In genomic region chr1:23854568-23854967, GRCh38 we compare ENCODE assay signal across 11 cellular contexts. TPM values are rescaled to one million over a fixed set of nuclear protein-coding genes. Genes with fewer than 3 reads are reported as not detected.
DNase-seq lines count a peak whose midpoint lies in the region; ATAC-seq and TF ChIP-seq lines count a peak whose summit lies in the region.
"Had no signal": no experiment of that assay in that cellular context is flagged by ENCODE, and none has a peak within 500 bp of the region (broad histone marks: within the 10 kb centered on the region; RNA-seq: fewer than 3 reads in every experiment).

No MANE protein-coding gene starts in this region.

- intact Hi-C loops in lower lobe of right lung (cut with DNase I), result no loop called here

- no peak overlapping the region for H2BK120ac ChIP-seq in mesenchymal stem cell (ENCODE audit: low read depth, low read length)

- no peak overlapping the region for H2AK5ac ChIP-seq in mesenchymal stem cell (ENCODE audit: low read length, severe bottlenecking)

- no peak overlapping the region for H3K9ac ChIP-seq in mesenchymal stem cell (ENCODE audit: low read length)

- H3K4me1 Mint-ChIP-seq in activated T-helper 17 cell treated with anti-CD3 and anti-CD28 coated beads, Interleukin-2, amount 50 U/mL, for 72 hours, result no peaks in the 10 kb centered on the region

- peaks cover 35% of the 10 kb centered on the region for H3K36me3 Mint-ChIP-seq in activated T-helper 17 cell treated with anti-CD3 and anti-CD28 coated beads, Interleukin-2, amount 50 U/mL, for 72 hours (ENCODE audit: low read depth)

- H3K79me1 ChIP-seq in mesenchymal stem cell (replicated peaks; ENCODE audit: low read length, poor library complexity, severe bottlenecking), result no peaks in the 10 kb centered on the region

- H3K18ac ChIP-seq in mesenchymal stem cell (ENCODE audit: low read depth in 1 of 2, low read length in 2 of 2), result no peak overlapping the region

- H3K4me1 ChIP-seq in mesenchymal stem cell (ENCODE audit: control insufficient read depth, insufficient read depth, low read depth, low read length) (no peaks in the 10 kb centered on the region), lower lobe of right lung (no peaks in the 10 kb centered on the region)

- H3K4me3 ChIP-seq in mesenchymal stem cell (ENCODE audit: insufficient read depth in 1 of 2, low read depth in 1 of 2, low read length in 2 of 2) (no peak overlapping the region), lower lobe of right lung (no peak overlapping the region)

- no peak overlapping the region for H3K4me3 Mint-ChIP-seq in activated T-helper 17 cell treated with anti-CD3 and anti-CD28 coated beads, Interleukin-2, amount 50 U/mL, for 72 hours

- no CpG with 5 or more reads among the region's 2 CpGs for WGBS in mesenchymal stem cell

- no peak overlapping the region for H3K23ac ChIP-seq in mesenchymal stem cell (ENCODE audit: low read length in 2 of 2)

- no peak overlapping the region for H4K8ac ChIP-seq in mesenchymal stem cell (ENCODE audit: low read length)

- no peaks in the 10 kb centered on the region for H3K27me3 ChIP-seq in mesenchymal stem cell (ENCODE audit: control insufficient read depth in 1 of 2, insufficient read depth in 1 of 2, low read length in 2 of 2)
- no peaks in the 10 kb centered on the region for H3K27me3 ChIP-seq in lower lobe of right lung (ENCODE audit: low read depth)

- H3K9me3 Mint-ChIP-seq in activated T-helper 17 cell treated with anti-CD3 and anti-CD28 coated beads, Interleukin-2, amount 50 U/mL, for 72 hours, result no peaks in the 10 kb centered on the region

- ATAC-seq in activated T-helper 17 cell treated with anti-CD3 and anti-CD28 coated beads, Interleukin-2, amount 50 U/mL, for 72 hours (replicated peaks), result no peak
- ATAC-seq in lower lobe of right lung (no peak), HG03457 (IDR thresholded peaks at IDR 0.05; ENCODE audit: unreplicated experiment) (no peak)

- no peak overlapping the region for H2BK12ac ChIP-seq in mesenchymal stem cell (ENCODE audit: low read length in 2 of 2)

- no peak overlapping the region for H3K4ac ChIP-seq in mesenchymal stem cell (ENCODE audit: low read depth in 1 of 2, low read length in 2 of 2)

- no peak overlapping the region for H4K91ac ChIP-seq in mesenchymal stem cell (ENCODE audit: low read length)

- H3K27ac Mint-ChIP-seq in activated T-helper 17 cell treated with anti-CD3 and anti-CD28 coated beads, Interleukin-2, amount 50 U/mL, for 72 hours, result peak overlapping the region; percentile 0

- H2BK5ac ChIP-seq in mesenchymal stem cell (ENCODE audit: low read depth, low read length, poor library complexity, severe bottlenecking), result no peak overlapping the region

- no peaks in the 10 kb centered on the region for H3K27me3 Mint-ChIP-seq in activated T-helper 17 cell treated with anti-CD3 and anti-CD28 coated beads, Interleukin-2, amount 50 U/mL, for 72 hours

- no peak overlapping the region for H2AFZ ChIP-seq in mesenchymal stem cell (ENCODE audit: low read depth, low read length)

- H3K27ac ChIP-seq in mesenchymal stem cell (ENCODE audit: low read length, poor library complexity, severe bottlenecking) (no peak overlapping the region), lower lobe of right lung (no peak overlapping the region)
- H3K27ac ChIP-seq: C4-2B had no signal

- H2BK15ac ChIP-seq in mesenchymal stem cell (ENCODE audit: low read depth, poor library complexity, severe bottlenecking), result no peak overlapping the region

- H3K14ac ChIP-seq in mesenchymal stem cell (ENCODE audit: low read length in 2 of 2), result no peak overlapping the region

- TF ChIP-seq CTCF in lower lobe of right lung (IDR thresholded peaks at IDR 0.05), result no peak

- H3K9me3 ChIP-seq in mesenchymal stem cell (ENCODE audit: control insufficient read depth, low read length) (no peaks in the 10 kb centered on the region), lower lobe of right lung (no peaks in the 10 kb centered on the region)

- DNase-seq in activated CD4-positive, alpha-beta T cell treated with anti-CD3 and anti-CD28 coated beads for 48 hours, result peak; percentile 5
- no peak for DNase-seq in activated CD4-positive, alpha-beta T cell treated with anti-CD3 and anti-CD28 coated beads, Interleukin-2, amount 50 U/mL, for 4 hours
- peak; percentile 47 for DNase-seq in HT1080 (ENCODE audit: low read depth)
- peak; percentile 22 for DNase-seq in mesenchymal stem cell
- DNase-seq in lower lobe of right lung, result no peak
- DNase-seq in amygdala (lab: John Stamatoyannopoulos, UW), result no peak
- DNase-seq: H7 had no signal

- no peak overlapping the region for H3K4me2 ChIP-seq in mesenchymal stem cell (ENCODE audit: low read length, poor library complexity, severe bottlenecking)

- peaks cover 2 to 7% of the 10 kb centered on the region in 2 experiments for H3K36me3 ChIP-seq in mesenchymal stem cell (ENCODE audit: control insufficient read depth in 1 of 2, insufficient read depth in 2 of 2, low read depth in 1 of 2, low read length in 2 of 2)
- H3K36me3 ChIP-seq in lower lobe of right lung, result peaks cover 44% of the 10 kb centered on the region

RNA-seq across cellular contexts. Expression of gene FUCA1, which starts 13.5 kb away (rescaled TPM):
- total RNA-seq in HT1080 (2014; rRNA removed; shearing (Covaris generic)), result 2.3 and 3.5 TPM in 2 replicates
- polyA plus RNA-seq in HT1080 (2015; cell fraction: cytosol; rRNA removed), result 8.0 and 10.1 TPM in 2 replicates
- polyA plus RNA-seq in HT1080 (2015; cell fraction: nucleus; rRNA removed), result 11.7 and 14.0 TPM in 2 replicates
- total RNA-seq in activated T-helper 17 cell treated with anti-CD3 and anti-CD28 coated beads, Interleukin-2, amount 50 U/mL, for 72 hours, result 1 to 10 TPM; 4.8 to 5.2 TPM
- 5.3 TPM for polyA plus RNA-seq in mesenchymal stem cell (2013, experiment 1 of 2)
- polyA plus RNA-seq in mesenchymal stem cell (2013, experiment 2 of 2), result 5.4 TPM
- total RNA-seq in lower lobe of right lung, result 54.2 TPM

RNA-seq across cellular contexts. Expression of gene HMGCL, which starts 29.3 kb away (rescaled TPM):
- 9.0 and 9.9 TPM in 2 replicates for total RNA-seq in HT1080 (2014; rRNA removed; shearing (Covaris generic))
- polyA plus RNA-seq in HT1080 (2015; cell fraction: cytosol; rRNA removed), result 20.3 and 24.0 TPM in 2 replicates
- polyA plus RNA-seq in HT1080 (2015; cell fraction: nucleus; rRNA removed), result 27.7 and 28.4 TPM in 2 replicates
- total RNA-seq in activated T-helper 17 cell treated with anti-CD3 and anti-CD28 coated beads, Interleukin-2, amount 50 U/mL, for 72 hours, result 10 to 100 TPM; 26.3 to 82.1 TPM
- polyA plus RNA-seq in mesenchymal stem cell (2013, experiment 1 of 2), result 24.4 TPM
- polyA plus RNA-seq in mesenchymal stem cell (2013, experiment 2 of 2), result 23.7 TPM
- 39.3 TPM for total RNA-seq in lower lobe of right lung

RNA-seq across cellular contexts. Expression of gene GALE, which starts 54.0 kb away (rescaled TPM):
- 144 and 146 TPM in 2 replicates for total RNA-seq in HT1080 (2014; rRNA removed; shearing (Covaris generic))
- polyA plus RNA-seq in HT1080 (2015; cell fraction: cytosol; rRNA removed), result 169 and 186 TPM in 2 replicates
- 252 and 280 TPM in 2 replicates for polyA plus RNA-seq in HT1080 (2015; cell fraction: nucleus; rRNA removed)
- 10 to 100 TPM; 56.6 to 57.1 TPM for total RNA-seq in activated T-helper 17 cell treated with anti-CD3 and anti-CD28 coated beads, Interleukin-2, amount 50 U/mL, for 72 hours
- polyA plus RNA-seq in mesenchymal stem cell (2013, experiment 1 of 2), result 44.9 TPM
- 45.0 TPM for polyA plus RNA-seq in mesenchymal stem cell (2013, experiment 2 of 2)
- 49.8 TPM for total RNA-seq in lower lobe of right lung

RNA-seq across cellular contexts. Expression of gene CNR2, which starts 58.6 kb away (rescaled TPM):
- total RNA-seq in HT1080 (2014; rRNA removed; shearing (Covaris generic)), result not detected in 2 replicates
- polyA plus RNA-seq in HT1080 (2015; cell fraction: cytosol; rRNA removed), result not detected in 2 replicates
- polyA plus RNA-seq in HT1080 (2015; cell fraction: nucleus; rRNA removed), result not detected in 2 replicates
- total RNA-seq in activated T-helper 17 cell treated with anti-CD3 and anti-CD28 coated beads, Interleukin-2, amount 50 U/mL, for 72 hours, result under 1 TPM; 0.04 to 0.08 TPM
- polyA plus RNA-seq in mesenchymal stem cell (2013, experiment 1 of 2), result not detected
- polyA plus RNA-seq in mesenchymal stem cell (2013, experiment 2 of 2), result not detected
- not detected for total RNA-seq in lower lobe of right lung
- total RNA-seq: H7, NCI-H460 had no signal

Comparison
In these comparisons a context has a peak if more than half of its experiments do, and no peak if none do; other contexts are left out.
1. DNase-seq: peak in activated CD4-positive, alpha-beta T cell treated with anti-CD3 and anti-CD28 coated beads for 48 hours (single experiment), HT1080 (single experiment) and mesenchymal stem cell (single experiment); none in activated CD4-positive, alpha-beta T cell treated with anti-CD3 and anti-CD28 coated beads, Interleukin-2, amount 50 U/mL, for 4 hours (0 of 2), lower lobe of right lung (single experiment) and amygdala (0 of 56).